In the genomic region with DNA sequence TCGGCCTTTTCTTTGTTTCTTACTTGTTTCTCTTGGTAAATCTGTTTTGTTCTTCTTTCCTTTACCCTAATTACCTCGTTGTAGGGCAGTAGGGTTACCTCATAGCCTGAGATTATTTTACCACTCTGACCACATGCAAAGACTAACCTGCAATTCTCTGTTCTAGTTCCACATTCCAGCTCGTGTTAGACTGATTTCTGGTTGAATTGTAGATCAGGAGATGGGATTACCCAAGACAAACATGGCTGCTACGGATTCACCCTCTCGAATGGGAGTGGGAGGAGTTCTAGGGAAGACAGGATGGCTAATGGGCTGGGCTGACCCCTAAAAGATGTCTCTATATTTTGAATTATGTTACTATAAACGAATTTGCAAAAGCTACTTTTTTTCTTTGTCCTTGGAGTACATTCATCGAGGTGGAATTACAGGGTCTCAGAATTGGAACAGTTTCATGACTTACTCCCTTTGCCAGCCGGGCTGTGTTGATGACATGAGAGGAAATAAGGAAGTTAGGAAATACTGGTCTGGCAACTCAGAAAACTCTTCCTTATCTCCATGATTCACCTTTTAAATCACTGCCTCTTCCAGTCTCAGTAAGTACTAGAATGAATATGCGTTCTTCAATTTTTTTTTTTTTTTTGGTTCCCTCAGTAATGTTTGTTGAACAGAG, we compare ENCODE assay signal across 10 cellular contexts. TPM values are rescaled to one million over a fixed set of nuclear protein-coding genes. Genes with fewer than 3 reads are reported as not detected.
DNase-seq lines count a peak whose midpoint lies in the region; ATAC-seq, FAIRE-seq and TF ChIP-seq lines count a peak whose summit lies in the region.
"Had no signal": no experiment of that assay in that cellular context is flagged by ENCODE, and none has a peak within 500 bp of the region (broad histone marks: within the 10 kb centered on the region; RNA-seq: fewer than 3 reads in every experiment).

No MANE protein-coding gene starts in this region.

- H3K36me3 ChIP-seq in neutrophil = no peaks in the 10 kb centered on the region

- ATAC-seq in HG03280 (IDR thresholded peaks at IDR 0.05; ENCODE audit: unreplicated experiment) (peak; percentile 75), WTC11 (peak; percentile 46; the same call in 1 of the 2 replicates), HG02973 (IDR thresholded peaks at IDR 0.05; ENCODE audit: unreplicated experiment) (no peak)
- ATAC-seq in activated T-helper 17 cell treated with anti-CD3 and anti-CD28 coated beads, Interleukin-2, amount 50 U/mL, for 72 hours (replicated peaks) = no peak

- POLR2A ChIA-PET in WTC11 (lab: Charles Lee) = no interaction called here

- peaks cover 22% of the 10 kb centered on the region for H3K27me3 ChIP-seq in neutrophil

- peak overlapping the region; percentile 68 for H3K27ac ChIP-seq in neutrophil

- no peaks in the 10 kb centered on the region for H3K36me3 Mint-ChIP-seq in WTC11
- no peaks in the 10 kb centered on the region for H3K36me3 Mint-ChIP-seq in activated T-helper 17 cell treated with anti-CD3 and anti-CD28 coated beads, Interleukin-2, amount 50 U/mL, for 72 hours (ENCODE audit: low read depth)

- no peaks in the 10 kb centered on the region for H3K4me1 Mint-ChIP-seq in WTC11
- H3K4me1 Mint-ChIP-seq in activated T-helper 17 cell treated with anti-CD3 and anti-CD28 coated beads, Interleukin-2, amount 50 U/mL, for 72 hours = no peaks in the 10 kb centered on the region
- H3K4me1 Mint-ChIP-seq: activated CD4-positive, alpha-beta memory T cell treated with anti-CD3 and anti-CD28 coated beads, Interleukin-2, amount 10 ng/mL, durations not matched to agents 7 days and 5 days had no signal

- CTCF ChIA-PET in WTC11 (lab: Charles Lee) = interaction anchor here (0.8 kb wide), 1 partner anchor 9 kb away, joined by 4 read pairs; no protein-coding TSS in a partner anchor

- no peaks in the 10 kb centered on the region for H3K9me3 ChIP-seq in neutrophil

- H3K27ac Mint-ChIP-seq in WTC11 = no peak overlapping the region
- no peak overlapping the region for H3K27ac Mint-ChIP-seq in activated T-helper 17 cell treated with anti-CD3 and anti-CD28 coated beads, Interleukin-2, amount 50 U/mL, for 72 hours
- H3K27ac Mint-ChIP-seq: activated CD4-positive, alpha-beta memory T cell treated with anti-CD3 and anti-CD28 coated beads, Interleukin-2, amount 10 ng/mL, durations not matched to agents 7 days and 5 days had no signal

- H3K4me3 ChIP-seq in neutrophil (ENCODE audit: low read depth in 1 of 2, low read length in 1 of 2) = peak overlapping the region; percentile 20 to 29

- no peak for DNase-seq in GM19239 (ENCODE audit: insufficient read length, low spot score)
- no peak for DNase-seq in WTC11 (ENCODE audit: low spot score)
- no peak for DNase-seq in DMS153 (lab: John Stamatoyannopoulos, UW)
- DNase-seq in middle frontal gyrus (ENCODE audit: extremely low spot score, low spot score) = no peak
- DNase-seq: activated CD4-positive, alpha-beta memory T cell treated with anti-CD3 and anti-CD28 coated beads, Interleukin-2, amount 10 ng/mL, durations not matched to agents 7 days and 5 days; hypothalamus had no signal

- peaks cover 3% of the 10 kb centered on the region; the same call in 1 of the 2 replicates for H3K9me3 Mint-ChIP-seq in WTC11
- no peaks in the 10 kb centered on the region for H3K9me3 Mint-ChIP-seq in activated T-helper 17 cell treated with anti-CD3 and anti-CD28 coated beads, Interleukin-2, amount 50 U/mL, for 72 hours
- H3K9me3 Mint-ChIP-seq: activated CD4-positive, alpha-beta memory T cell treated with anti-CD3 and anti-CD28 coated beads, Interleukin-2, amount 10 ng/mL, durations not matched to agents 7 days and 5 days had no signal

- TF ChIP-seq CTCF in WTC11 (IDR thresholded peaks at IDR 0.05) (no peak), neutrophil (IDR thresholded peaks at IDR 0.05) (no peak)

- FAIRE-seq in GM19239 (lab: Jason Lieb, UNC) = peak; percentile 62

- no peaks in the 10 kb centered on the region for H3K27me3 Mint-ChIP-seq in WTC11 (ENCODE audit: low read depth)
- H3K27me3 Mint-ChIP-seq in activated T-helper 17 cell treated with anti-CD3 and anti-CD28 coated beads, Interleukin-2, amount 50 U/mL, for 72 hours = no peaks in the 10 kb centered on the region

- no peak overlapping the region for H3K4me3 Mint-ChIP-seq in WTC11
- H3K4me3 Mint-ChIP-seq in activated T-helper 17 cell treated with anti-CD3 and anti-CD28 coated beads, Interleukin-2, amount 50 U/mL, for 72 hours = no peak overlapping the region
- H3K4me3 Mint-ChIP-seq: activated CD4-positive, alpha-beta memory T cell treated with anti-CD3 and anti-CD28 coated beads, Interleukin-2, amount 10 ng/mL, durations not matched to agents 7 days and 5 days had no signal

- H3K4me1 ChIP-seq in neutrophil (ENCODE audit: control insufficient read depth in 1 of 2, insufficient read depth in 1 of 2, low read depth in 1 of 2, low read length in 1 of 2) = peaks cover 21% of the 10 kb centered on the region in 2 experiments

TF ChIP-seq in WTC11, 78 proteins besides CTCF, POLR2A, EP300 and RAD21:
- TF ChIP-seq KAT7 (CRISPR knock-in tag; IDR thresholded peaks at IDR 0.05; ENCODE audit: borderline replicate concordance) (no peak), TEAD4 (CRISPR knock-in tag; IDR thresholded peaks at IDR 0.05) (no peak), SMAD4 (CRISPR knock-in tag; IDR thresholded peaks at IDR 0.05) (no peak), ATF1 (CRISPR knock-in tag; IDR thresholded peaks at IDR 0.05) (no peak), ZBTB21 (CRISPR knock-in tag; IDR thresholded peaks at IDR 0.05; ENCODE audit: borderline replicate concordance) (no peak), JAZF1 (CRISPR knock-in tag; IDR thresholded peaks at IDR 0.05) (no peak), SP1 (CRISPR knock-in tag; conservative IDR thresholded peaks at IDR 0.05) (no peak), RELA (CRISPR knock-in tag; IDR thresholded peaks at IDR 0.05; ENCODE audit: borderline replicate concordance) (no peak)
- TF ChIP-seq, protein P1, sequence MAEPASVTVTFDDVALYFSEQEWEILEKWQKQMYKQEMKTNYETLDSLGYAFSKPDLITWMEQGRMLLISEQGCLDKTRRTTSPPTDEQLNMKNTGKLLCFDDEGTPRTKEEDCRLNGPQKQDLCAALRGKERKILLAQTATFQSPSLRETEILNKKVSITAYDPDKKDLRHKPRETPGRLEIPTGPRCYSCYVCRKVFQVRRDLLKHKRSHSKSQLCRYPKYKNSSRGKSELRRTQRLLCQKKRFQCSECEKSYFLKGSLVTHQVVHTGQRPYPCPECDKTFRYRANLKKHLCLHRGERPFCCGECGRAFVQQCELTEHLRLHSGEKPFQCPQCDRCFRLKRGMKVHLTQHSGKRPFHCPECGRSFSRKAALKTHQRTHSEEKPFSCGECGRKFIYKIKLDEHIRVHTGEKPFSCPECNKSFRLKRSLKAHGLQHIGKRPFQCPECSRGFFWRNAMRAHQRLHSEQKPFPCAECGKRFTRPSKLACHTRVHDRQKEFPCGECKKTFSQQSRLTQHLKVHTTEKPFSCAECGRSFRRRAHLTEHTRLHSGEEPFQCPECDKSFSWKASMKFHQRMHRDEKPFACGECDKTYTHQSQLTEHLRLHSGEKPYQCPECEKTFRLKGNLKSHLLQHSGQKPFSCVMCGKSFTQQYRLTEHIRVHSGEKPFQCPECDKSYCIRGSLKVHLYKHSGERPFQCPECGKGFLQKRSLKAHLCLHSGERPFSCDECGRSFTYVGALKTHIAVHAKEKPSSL (CRISPR knock-in tag; conservative IDR thresholded peaks at IDR 0.05) = no peak
- TF ChIP-seq, protein P2, sequence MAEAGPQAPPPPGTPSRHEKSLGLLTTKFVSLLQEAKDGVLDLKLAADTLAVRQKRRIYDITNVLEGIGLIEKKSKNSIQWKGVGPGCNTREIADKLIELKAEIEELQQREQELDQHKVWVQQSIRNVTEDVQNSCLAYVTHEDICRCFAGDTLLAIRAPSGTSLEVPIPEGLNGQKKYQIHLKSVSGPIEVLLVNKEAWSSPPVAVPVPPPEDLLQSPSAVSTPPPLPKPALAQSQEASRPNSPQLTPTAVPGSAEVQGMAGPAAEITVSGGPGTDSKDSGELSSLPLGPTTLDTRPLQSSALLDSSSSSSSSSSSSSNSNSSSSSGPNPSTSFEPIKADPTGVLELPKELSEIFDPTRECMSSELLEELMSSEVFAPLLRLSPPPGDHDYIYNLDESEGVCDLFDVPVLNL (CRISPR knock-in tag; IDR thresholded peaks at IDR 0.05; ENCODE audit: borderline replicate concordance, low read depth) = no peak
- TF ChIP-seq, protein P3, sequence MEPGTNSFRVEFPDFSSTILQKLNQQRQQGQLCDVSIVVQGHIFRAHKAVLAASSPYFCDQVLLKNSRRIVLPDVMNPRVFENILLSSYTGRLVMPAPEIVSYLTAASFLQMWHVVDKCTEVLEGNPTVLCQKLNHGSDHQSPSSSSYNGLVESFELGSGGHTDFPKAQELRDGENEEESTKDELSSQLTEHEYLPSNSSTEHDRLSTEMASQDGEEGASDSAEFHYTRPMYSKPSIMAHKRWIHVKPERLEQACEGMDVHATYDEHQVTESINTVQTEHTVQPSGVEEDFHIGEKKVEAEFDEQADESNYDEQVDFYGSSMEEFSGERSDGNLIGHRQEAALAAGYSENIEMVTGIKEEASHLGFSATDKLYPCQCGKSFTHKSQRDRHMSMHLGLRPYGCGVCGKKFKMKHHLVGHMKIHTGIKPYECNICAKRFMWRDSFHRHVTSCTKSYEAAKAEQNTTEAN (CRISPR knock-in tag; IDR thresholded peaks at IDR 0.05) = no peak

RNA-seq across cellular contexts. Expression of a gene that starts 36.7 kb away (rescaled TPM):
- 20.7 to 23.0 TPM (median 22.2 TPM) in 3 replicates for total RNA-seq in WTC11 (2021)
- 10 to 100 TPM; 37.4 to 39.6 TPM for total RNA-seq in activated T-helper 17 cell treated with anti-CD3 and anti-CD28 coated beads, Interleukin-2, amount 50 U/mL, for 72 hours

Comparison
In these comparisons a context has a peak if more than half of its experiments do, and no peak if none do; other contexts are left out.
1. ATAC-seq: peak in HG03280 (single experiment) and WTC11 (single experiment); none in HG02973 (single experiment) and activated T-helper 17 cell treated with anti-CD3 and anti-CD28 coated beads, Interleukin-2, amount 50 U/mL, for 72 hours (single experiment).